In genomic region chr1:234356615-234357269, GRCh38 we compare ENCODE assay signal across 8 cellular contexts.
DNase-seq lines count a peak whose midpoint lies in the region; ATAC-seq, FAIRE-seq and TF ChIP-seq lines count a peak whose summit lies in the region.
"Not testable (repeated sequence)": the region's sequence is repeated elsewhere in the genome, so short reads cannot be mapped to it uniquely, and the experiment has no call there.

No MANE protein-coding gene starts in this region.

- H3K9me2 ChIP-seq in MM.1S (replicated peaks; ENCODE audit: insufficient read depth, low read length): not testable (repeated sequence)

- peaks cover 15% of the 10 kb centered on the region for H3K4me1 ChIP-seq in MM.1S (ENCODE audit: low read length)

- peak overlapping the region; percentile 67 for H3K9ac ChIP-seq in MM.1S (ENCODE audit: low read length)

- FAIRE-seq in GM19239 (lab: Jason Lieb, UNC): not testable (repeated sequence)

- peak overlapping the region; percentile 40; the same call in 1 of the 2 replicates for H3K27ac ChIP-seq in MM.1S (ENCODE audit: low read length)

- peak overlapping the region; percentile 74 for H2AFZ ChIP-seq in MM.1S (ENCODE audit: low read length)

- not testable (repeated sequence) for H3K27me3 ChIP-seq in MM.1S (replicated peaks; ENCODE audit: insufficient read depth, low read length)

- not testable (repeated sequence) for H3K9me3 Mint-ChIP-seq in central memory CD8-positive, alpha-beta T cell

- peak overlapping the region; percentile 77 for H3K4me3 Mint-ChIP-seq in central memory CD8-positive, alpha-beta T cell

- peak overlapping the region; percentile 88 for H3K27ac Mint-ChIP-seq in central memory CD8-positive, alpha-beta T cell (ENCODE audit: low read depth)

- not testable (repeated sequence) for H4K20me1 ChIP-seq in MM.1S (ENCODE audit: insufficient read depth, low read length)

- not testable (repeated sequence) for H3F3A ChIP-seq in MM.1S (ENCODE audit: insufficient read depth, low read length)

- H3K4me3 ChIP-seq in AG10803 (ENCODE audit: low read length) (0 out of 2 replicates have a peak overlapping the region, but pooled peaks have one; percentile 18), MM.1S (ENCODE audit: low read length) (peak overlapping the region; percentile 76)

- H3K79me2 ChIP-seq in MM.1S (ENCODE audit: low read length): peaks cover 22% of the 10 kb centered on the region

- peaks cover 15% of the 10 kb centered on the region for H3K27me3 Mint-ChIP-seq in central memory CD8-positive, alpha-beta T cell

- peak overlapping the region; percentile 70 for H3K4me2 ChIP-seq in MM.1S (ENCODE audit: low read depth, low read length)

- peaks cover 20% of the 10 kb centered on the region for H3K4me1 Mint-ChIP-seq in central memory CD8-positive, alpha-beta T cell

- peak; percentile 82 for ATAC-seq in central memory CD8-positive, alpha-beta T cell (replicated peaks; ENCODE audit: extremely low read depth, poor library complexity, severe bottlenecking)

- not testable (repeated sequence) for TF ChIP-seq CTCF in AG10803 (conservative IDR thresholded peaks at IDR 0.05; ENCODE audit: low read length); MM.1S (IDR thresholded peaks at IDR 0.05; ENCODE audit: low read length)

- not testable (repeated sequence) for H3K9me3 ChIP-seq in MM.1S (replicated peaks; ENCODE audit: insufficient read depth, low read length)

- H3K36me3 ChIP-seq in MM.1S (replicated peaks; ENCODE audit: insufficient read depth, low read length): not testable (repeated sequence)

- not testable (repeated sequence) for H3K36me3 Mint-ChIP-seq in central memory CD8-positive, alpha-beta T cell (ENCODE audit: insufficient read depth)

- DNase-seq in AG10803 (ENCODE audit: low read depth): not testable (repeated sequence)
- peak; percentile 8 for DNase-seq in GM19239 (ENCODE audit: insufficient read length, low spot score)
- DNase-seq in MM.1S: peak; percentile 85
- peak; percentile 56 to 68 for DNase-seq in SHP77 (lab: John Stamatoyannopoulos, UW)
- peak; percentile 24 for DNase-seq in activated T-cell treated with anti-CD3 and anti-CD28 coated beads for 4 hours
- peak; percentile 26 to 30 for DNase-seq in central memory CD8-positive, alpha-beta T cell (ENCODE audit: low spot score in 2 of 2)
- DNase-seq in left kidney (ENCODE audit: low read depth, low spot score): peak; percentile 78
- DNase-seq in stimulated activated CD4-positive, alpha-beta T cell treated with anti-CD3 and anti-CD28 coated beads, Interleukin-15, amount 100 ng/mL, for 48 hours (ENCODE audit: low read depth in 2 of 2): peak; percentile 12 to 27
